Comparison of ENCODE assay signal across 1 cellular context in the genomic region with DNA sequence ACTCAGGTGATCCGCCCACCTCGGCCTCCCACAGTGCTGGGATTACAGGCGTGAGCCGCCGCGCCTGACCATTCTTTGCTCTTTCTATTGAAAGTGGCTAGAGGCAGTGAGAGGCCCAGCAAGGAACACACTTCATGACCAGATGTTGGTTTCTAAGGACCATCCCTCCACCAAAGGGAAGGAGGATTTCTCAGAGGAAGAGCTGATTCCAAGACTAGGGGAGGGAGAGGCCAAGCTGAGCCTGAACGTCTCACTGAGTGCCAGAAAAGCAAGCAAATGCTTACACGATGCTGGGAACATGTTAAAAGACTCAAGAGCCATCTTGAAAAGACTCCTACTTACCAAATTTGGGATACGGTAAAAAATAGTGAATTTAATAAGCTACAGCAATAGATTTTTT.
TF ChIP-seq lines count a peak whose summit lies in the region.

No MANE protein-coding gene starts in this region.

TF ChIP-seq in HEK293T, 16 proteins besides CTCF, POLR2A, EP300 and RAD21:
- TF ChIP-seq NFRKB (IDR thresholded peaks at IDR 0.05) (no peak), LEF1 (IDR thresholded peaks at IDR 0.05; ENCODE audit: borderline replicate concordance) (no peak), SP1 (IDR thresholded peaks at IDR 0.05) (no peak), CTBP1 (IDR thresholded peaks at IDR 0.05; ENCODE audit: borderline replicate concordance) (no peak), HDGF (IDR thresholded peaks at IDR 0.05; ENCODE audit: borderline replicate concordance) (no peak), FOXK2 (IDR thresholded peaks at IDR 0.05) (no peak), FOXA1 (IDR thresholded peaks at IDR 0.05) (no peak), ARNT (IDR thresholded peaks at IDR 0.05) (no peak), L3MBTL2 (conservative IDR thresholded peaks at IDR 0.05) (no peak), ZNF384 (IDR thresholded peaks at IDR 0.05) (no peak), BHLHE40 (IDR thresholded peaks at IDR 0.05; ENCODE audit: borderline replicate concordance) (no peak), FOXM1 (IDR thresholded peaks at IDR 0.05; ENCODE audit: borderline replicate concordance) (no peak)
